ENCODE assay signal across 13 cellular contexts in the genomic region with DNA sequence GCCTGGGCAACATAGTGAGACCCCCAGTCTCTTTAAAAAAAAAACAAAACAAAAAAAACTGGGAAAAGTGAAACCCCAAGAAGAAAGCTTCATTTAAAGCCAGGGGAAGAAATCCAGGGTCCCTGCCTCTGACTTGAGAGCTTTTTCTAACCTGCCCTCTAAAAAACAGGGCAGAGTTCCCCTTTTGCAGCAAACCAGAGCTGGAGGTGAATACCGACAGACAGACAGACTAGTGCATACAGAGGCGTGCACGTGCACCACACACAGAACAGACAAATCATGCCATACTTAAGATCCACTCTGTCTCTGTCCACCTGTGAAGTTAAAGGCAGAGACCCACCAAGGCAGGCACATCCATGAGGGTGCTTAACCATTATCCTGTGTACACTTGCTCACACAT. TPM values are rescaled to one million over a fixed set of nuclear protein-coding genes. Genes with fewer than 3 reads are reported as not detected.
DNase-seq lines count a peak whose midpoint lies in the region; ATAC-seq and TF ChIP-seq lines count a peak whose summit lies in the region.
"Had no signal": no experiment of that assay in that cellular context is flagged by ENCODE, and none has a peak within 500 bp of the region (broad histone marks: within the 10 kb centered on the region; RNA-seq: fewer than 3 reads in every experiment).

No MANE protein-coding gene starts in this region.

- no peak overlapping the region for H3K4me3 ChIP-seq in IMR-90 (ENCODE audit: insufficient read depth, low read depth, low read length)
- H3K4me3 ChIP-seq in hepatocyte: no peak overlapping the region
- no peak overlapping the region for H3K4me3 ChIP-seq in vagina
- H3K4me3 ChIP-seq: breast epithelium had no signal

- DNase-seq in T-helper 1 cell: no peak
- no peak for DNase-seq in IMR-90
- DNase-seq in activated CD8-positive, alpha-beta T cell treated with anti-CD3 and anti-CD28 coated beads, Interleukin-2, amount 10 ng/mL, durations not matched to agents 7 days and 5 days: no peak
- no peak for DNase-seq in hepatocyte (ENCODE audit: low spot score)
- DNase-seq in vagina (ENCODE audit: extremely low spot score in 2 of 2): no peak
- no peak for DNase-seq in GM03348 (ENCODE audit: low spot score)
- DNase-seq: NCI-H1048, NCI-H748 treated with DMSO at 0.1 percent for 48 hours, Right ventricle myocardium superior had no signal

- no peak overlapping the region for H4K91ac ChIP-seq in IMR-90 (ENCODE audit: insufficient read depth, low read depth, low read length)

- H3K9me2 ChIP-seq in hepatocyte (replicated peaks; ENCODE audit: insufficient read depth): no peaks in the 10 kb centered on the region

- in situ Hi-C loops in IMR-90 (cut with MboI; ENCODE audit: low sequenced_read_pairs): no loop called here

- H2AFZ ChIP-seq in IMR-90 (replicated peaks; ENCODE audit: low read length, poor library complexity): no peak overlapping the region
- H2AFZ ChIP-seq in hepatocyte: no peak overlapping the region

- no peak overlapping the region for H2AK9ac ChIP-seq in IMR-90 (replicated peaks; ENCODE audit: low read depth, low read length, poor library complexity)

- 0 out of 2 replicates have a peak overlapping the region, but pooled peaks have one; percentile 1 for H2AK5ac ChIP-seq in IMR-90 (ENCODE audit: low read depth, low read length)

- no peak overlapping the region for H4K8ac ChIP-seq in IMR-90 (ENCODE audit: low read depth in 2 of 2, low read length in 2 of 2)

- H3K27ac Mint-ChIP-seq in T-helper 1 cell treated with Interleukin-12 subunit alpha and Interleukin-12 subunit beta and Interleukin-4 antibody, amounts not matched to agents 30 μg/mL and 1 μg/mL, for 36 hours: peak overlapping the region; percentile 78
- peak overlapping the region; percentile 87 for H3K27ac Mint-ChIP-seq in activated CD8-positive, alpha-beta T cell treated with anti-CD3 and anti-CD28 coated beads, Interleukin-2, amount 10 ng/mL, durations not matched to agents 7 days and 5 days

- H4K20me1 ChIP-seq in IMR-90 (ENCODE audit: insufficient read depth, low read length): no peaks in the 10 kb centered on the region; the same call in 1 of the 2 replicates
- H4K20me1 ChIP-seq in hepatocyte (ENCODE audit: insufficient read depth, poor library complexity, severe bottlenecking): no peaks in the 10 kb centered on the region

- no peaks in the 10 kb centered on the region for H3K9me3 ChIP-seq in IMR-90 (ENCODE audit: control insufficient read depth, insufficient read depth, low read length)
- no peaks in the 10 kb centered on the region for H3K9me3 ChIP-seq in hepatocyte (ENCODE audit: low read depth)
- no peaks in the 10 kb centered on the region for H3K9me3 ChIP-seq in vagina
- H3K9me3 ChIP-seq: breast epithelium had no signal

- H3K23ac ChIP-seq in IMR-90 (ENCODE audit: low read depth, low read length): no peak overlapping the region

- no peak for ATAC-seq in IMR-90 (ENCODE audit: low read depth)
- no peak for ATAC-seq in activated CD8-positive, alpha-beta T cell treated with anti-CD3 and anti-CD28 coated beads, Interleukin-2, amount 10 ng/mL, durations not matched to agents 7 days and 5 days
- ATAC-seq in HG03571 (IDR thresholded peaks at IDR 0.05; ENCODE audit: unreplicated experiment): no peak

- no peaks in the 10 kb centered on the region for H3K79me2 ChIP-seq in hepatocyte

- no peak overlapping the region for H2BK20ac ChIP-seq in IMR-90 (ENCODE audit: low read depth, low read length)

- TF ChIP-seq POLR2A in IMR-90 (IDR thresholded peaks at IDR 0.05; ENCODE audit: low read depth, low read length): no peak
- TF ChIP-seq POLR2A in vagina (IDR thresholded peaks at IDR 0.05): no peak

- CTCF ChIA-PET in IMR-90 (lab: Yijun Ruan, JAX): no interaction called here
- CTCF ChIA-PET in activated CD8-positive, alpha-beta T cell treated with anti-CD3 and anti-CD28 coated beads, Interleukin-2, amount 10 ng/mL, durations not matched to agents 7 days and 5 days (lab: Charles Lee): interaction anchor here (1.8 to 5.3 kb wide), 6 partner anchors 8 to 56 kb away, joined by 3 to 39 read pairs (median 10); a partner anchor contains a TSS

- POLR2A ChIA-PET in IMR-90 (lab: Charles Lee; ENCODE audit: unreplicated experiment): interaction anchor here (0.7 to 0.8 kb wide), 2 partner anchors 9 to 46 kb away, joined by 5 to 8 read pairs; no protein-coding TSS in a partner anchor
- POLR2A ChIA-PET in activated CD8-positive, alpha-beta T cell treated with anti-CD3 and anti-CD28 coated beads, Interleukin-2, amount 10 ng/mL, durations not matched to agents 7 days and 5 days (lab: Charles Lee): interaction anchor here (0.7 to 1.7 kb wide), 2 partner anchors 11 to 43 kb away, joined by 3 to 9 read pairs; a partner anchor contains a TSS

- dilution Hi-C loops in IMR-90 (cut with HindIII; ENCODE audit: low sequenced_read_pairs, unreplicated experiment): loop anchor here (25.0 kb wide), 1 partner anchor 172 kb away; a partner anchor contains a TSS

- H3K36me3 ChIP-seq in IMR-90 (ENCODE audit: control insufficient read depth, insufficient read depth, low read length) (peaks cover 34% of the 10 kb centered on the region), hepatocyte (replicated peaks; ENCODE audit: insufficient read depth, low read depth) (no peaks in the 10 kb centered on the region), vagina (peaks cover 0 to 21% of the 10 kb centered on the region in 2 donors)

- H3K4me2 ChIP-seq in IMR-90 (ENCODE audit: low read depth, low read length) (no peak overlapping the region), hepatocyte (no peak overlapping the region)

- H3K27me3 ChIP-seq in IMR-90 (ENCODE audit: control insufficient read depth, insufficient read depth, low read length) (no peaks in the 10 kb centered on the region), hepatocyte (no peaks in the 10 kb centered on the region), vagina (no peaks in the 10 kb centered on the region)
- H3K27me3 ChIP-seq: breast epithelium had no signal

- peaks cover 31% of the 10 kb centered on the region for H3K4me1 Mint-ChIP-seq in T-helper 1 cell treated with Interleukin-12 subunit alpha and Interleukin-12 subunit beta and Interleukin-4 antibody, amounts not matched to agents 30 μg/mL and 1 μg/mL, for 36 hours (ENCODE audit: low read depth)
- peaks cover 44% of the 10 kb centered on the region for H3K4me1 Mint-ChIP-seq in activated CD8-positive, alpha-beta T cell treated with anti-CD3 and anti-CD28 coated beads, Interleukin-2, amount 10 ng/mL, durations not matched to agents 7 days and 5 days (ENCODE audit: low read depth)

- no peak overlapping the region for H2BK120ac ChIP-seq in IMR-90 (ENCODE audit: low read depth, low read length)

- H3K27ac ChIP-seq in IMR-90 (ENCODE audit: insufficient read depth, low read length) (no peak overlapping the region), hepatocyte (peak overlapping the region; percentile 30), vagina (no peak overlapping the region)
- H3K27ac ChIP-seq: breast epithelium had no signal

- H3K4me1 ChIP-seq in IMR-90 (ENCODE audit: control insufficient read depth, insufficient read depth, low read length): peaks cover 4% of the 10 kb centered on the region
- H3K4me1 ChIP-seq in hepatocyte (ENCODE audit: insufficient read depth): peaks cover 8% of the 10 kb centered on the region
- peaks cover 29% of the 10 kb centered on the region for H3K4me1 ChIP-seq in vagina
- H3K4me1 ChIP-seq: breast epithelium had no signal

- BruUV-seq in IMR-90 (replicated peaks; lab: Mats Ljungman, UMichigan): no TSS peak

- H3K4ac ChIP-seq in IMR-90 (ENCODE audit: low read depth, low read length): no peak overlapping the region

- H3K79me1 ChIP-seq in IMR-90 (ENCODE audit: low read depth in 1 of 2, low read length in 2 of 2): peaks cover 0 to 4% of the 10 kb centered on the region in 2 experiments; a peak in 1 of 4 replicates

- intact Hi-C loops in IMR-90 (cut with micrococcal nuclease) (no loop called here), vagina (cut with DNase I) (no loop called here)

- 100% methylated on average over 1 of the region's 3 CpGs; no CpG with 5 or more reads in 1 of the 2 experiments for WGBS in IMR-90 (ENCODE audit: extremely low coverage in 2 of 2, insufficient read length in 1 of 2), 2 experiments
- 75% methylated on average over 3 of the region's 3 CpGs for WGBS in hepatocyte (ENCODE audit: low lambda C conversion rate, missing lambda C conversion rate)

- H3K9me1 ChIP-seq in IMR-90 (ENCODE audit: insufficient read depth, low read length): peaks cover 7% of the 10 kb centered on the region; the same call in 1 of the 2 replicates

- no peak for TF ChIP-seq RAD21 in IMR-90 (IDR thresholded peaks at IDR 0.05; ENCODE audit: low read length)

- H3K9me3 Mint-ChIP-seq in T-helper 1 cell treated with Interleukin-12 subunit alpha and Interleukin-12 subunit beta and Interleukin-4 antibody, amounts not matched to agents 30 μg/mL and 1 μg/mL, for 36 hours: no peaks in the 10 kb centered on the region
- no peaks in the 10 kb centered on the region for H3K9me3 Mint-ChIP-seq in activated CD8-positive, alpha-beta T cell treated with anti-CD3 and anti-CD28 coated beads, Interleukin-2, amount 10 ng/mL, durations not matched to agents 7 days and 5 days (ENCODE audit: insufficient read depth)

- TF ChIP-seq CTCF in IMR-90 (conservative IDR thresholded peaks at IDR 0.05; ENCODE audit: low read depth, low read length) (no peak), hepatocyte (IDR thresholded peaks at IDR 0.05; ENCODE audit: poor library complexity) (no peak), vagina (IDR thresholded peaks at IDR 0.05) (no peak)

- H3K27me3 Mint-ChIP-seq in T-helper 1 cell treated with Interleukin-12 subunit alpha and Interleukin-12 subunit beta and Interleukin-4 antibody, amounts not matched to agents 30 μg/mL and 1 μg/mL, for 36 hours (ENCODE audit: low read depth): no peaks in the 10 kb centered on the region
- H3K27me3 Mint-ChIP-seq in activated CD8-positive, alpha-beta T cell treated with anti-CD3 and anti-CD28 coated beads, Interleukin-2, amount 10 ng/mL, durations not matched to agents 7 days and 5 days (ENCODE audit: low read depth): no peaks in the 10 kb centered on the region

- H3K4me3 Mint-ChIP-seq in T-helper 1 cell treated with Interleukin-12 subunit alpha and Interleukin-12 subunit beta and Interleukin-4 antibody, amounts not matched to agents 30 μg/mL and 1 μg/mL, for 36 hours: no peak overlapping the region
- H3K4me3 Mint-ChIP-seq in activated CD8-positive, alpha-beta T cell treated with anti-CD3 and anti-CD28 coated beads, Interleukin-2, amount 10 ng/mL, durations not matched to agents 7 days and 5 days: no peak overlapping the region

- no peak overlapping the region for H2BK15ac ChIP-seq in IMR-90 (ENCODE audit: low read depth, low read length)

- peaks cover 12% of the 10 kb centered on the region for H3K36me3 Mint-ChIP-seq in T-helper 1 cell treated with Interleukin-12 subunit alpha and Interleukin-12 subunit beta and Interleukin-4 antibody, amounts not matched to agents 30 μg/mL and 1 μg/mL, for 36 hours (ENCODE audit: low read depth)
- H3K36me3 Mint-ChIP-seq in activated CD8-positive, alpha-beta T cell treated with anti-CD3 and anti-CD28 coated beads, Interleukin-2, amount 10 ng/mL, durations not matched to agents 7 days and 5 days (ENCODE audit: low read depth): peaks cover 9% of the 10 kb centered on the region

- no peak overlapping the region for H2BK5ac ChIP-seq in IMR-90 (ENCODE audit: low read depth, low read length, poor library complexity, severe bottlenecking)

- H3K18ac ChIP-seq in IMR-90 (ENCODE audit: low read depth, low read length): no peak overlapping the region

- no peak overlapping the region for H3K14ac ChIP-seq in IMR-90 (replicated peaks; ENCODE audit: low read depth, low read length)

- no peak overlapping the region for H4K5ac ChIP-seq in IMR-90 (ENCODE audit: low read depth, low read length)

- H3K9ac ChIP-seq in IMR-90 (ENCODE audit: low read depth, low read length): no peak overlapping the region

- no peak overlapping the region for H3K56ac ChIP-seq in IMR-90 (ENCODE audit: extremely low read depth, insufficient read depth, low read length)

RNA-seq across cellular contexts. Expression of a gene that starts 11.7 kb away (rescaled TPM):
- total RNA-seq in IMR-90 (2012; rRNA removed) (3.3 and 3.8 TPM in 2 replicates), hepatocyte (97.1 and 101 TPM in 2 replicates), vagina (868 TPM)
- polyA plus RNA-seq in IMR-90 (2012; rRNA removed) (10.4 and 12.2 TPM in 2 replicates), hepatocyte (99.3 and 123 TPM in 2 replicates)
- 14.4 and 24.3 TPM in 2 replicates for polyA plus RNA-seq in IMR-90 (2012; cell fraction: cytosol; rRNA removed)
- 9.0 and 17.5 TPM in 2 replicates for polyA plus RNA-seq in IMR-90 (2012; cell fraction: nucleus; rRNA removed; ENCODE audit: low replicate concordance)
- total RNA-seq in activated CD8-positive, alpha-beta T cell treated with anti-CD3 and anti-CD28 coated beads, Interleukin-2, amount 10 ng/mL, durations not matched to agents 7 days and 5 days: 10 to 100 TPM; 29.9 to 31.4 TPM

RNA-seq across cellular contexts. Expression of a gene that starts 14.6 kb away (rescaled TPM):
- total RNA-seq in IMR-90 (2012; rRNA removed) (42.8 and 47.3 TPM in 2 replicates), hepatocyte (19.3 and 21.9 TPM in 2 replicates), vagina (25.3 TPM)
- polyA plus RNA-seq in IMR-90 (2012; rRNA removed) (71.7 and 75.1 TPM in 2 replicates), hepatocyte (20.6 and 24.1 TPM in 2 replicates)
- 40.8 and 45.2 TPM in 2 replicates for polyA plus RNA-seq in IMR-90 (2012; cell fraction: cytosol; rRNA removed)
- polyA plus RNA-seq in IMR-90 (2012; cell fraction: nucleus; rRNA removed; ENCODE audit: low replicate concordance): 72.9 and 141 TPM in 2 replicates
- 10 to 100 TPM; 37.1 to 38.8 TPM for total RNA-seq in activated CD8-positive, alpha-beta T cell treated with anti-CD3 and anti-CD28 coated beads, Interleukin-2, amount 10 ng/mL, durations not matched to agents 7 days and 5 days

RNA-seq across cellular contexts. Expression of a gene that starts 56.7 kb away (rescaled TPM):
- total RNA-seq in IMR-90 (2012; rRNA removed): 0.28 TPM in 1 of 2 replicates, not detected in the other
- polyA plus RNA-seq in IMR-90 (2012; rRNA removed): 0.07 TPM in 1 of 2 replicates, not detected in the other
- 0.05 and 0.20 TPM in 2 replicates for polyA plus RNA-seq in IMR-90 (2012; cell fraction: cytosol; rRNA removed)
- polyA plus RNA-seq in IMR-90 (2012; cell fraction: nucleus; rRNA removed; ENCODE audit: low replicate concordance): 0.42 and 0.61 TPM in 2 replicates
- total RNA-seq in activated CD8-positive, alpha-beta T cell treated with anti-CD3 and anti-CD28 coated beads, Interleukin-2, amount 10 ng/mL, durations not matched to agents 7 days and 5 days: not detected
- 8.5 and 11.2 TPM in 2 replicates for total RNA-seq in hepatocyte
- polyA plus RNA-seq in hepatocyte: 11.6 and 16.6 TPM in 2 replicates
- total RNA-seq in vagina: 6.4 TPM
- total RNA-seq: osteoblast had no signal
